ENCODE assay signal across 14 cellular contexts in genomic region chr2:95310651-95311050, GRCh38. TPM values are rescaled to one million over a fixed set of nuclear protein-coding genes. Genes with fewer than 3 reads are reported as not detected.
"Had no signal": no experiment of that assay in that cellular context is flagged by ENCODE, and none has a peak within 500 bp of the region (broad histone marks: within the 10 kb centered on the region; RNA-seq: fewer than 3 reads in every experiment).

No MANE protein-coding gene starts in this region.

- H3K27me3 ChIP-seq: ascending aorta, neural progenitor cell had no signal

- H3K4me2 ChIP-seq: neural progenitor cell had no signal

- DNase-seq: activated CD4-positive, alpha-beta T cell treated with anti-CD3 and anti-CD28 coated beads, Interleukin-2, amount 50 U/mL, for 48 hours; activated CD4-positive, CD25-positive, alpha-beta regulatory T cell treated with anti-CD3 and anti-CD28 coated beads, Interleukin-2, amount 50 U/mL, for 72 hours; activated CD8-positive, alpha-beta memory T cell treated with anti-CD3 and anti-CD28 coated beads, Interleukin-2, amount 10 ng/mL, durations not matched to agents 7 days and 5 days; activated T-cell treated with anti-CD3 and anti-CD28 coated beads, Interleukin-2, amount 50 U/mL, for 4 hours; foreskin melanocyte; heart right ventricle; islet precursor cell; left ventricle myocardium superior; retina; trophoblast cell had no signal

- H3K27ac ChIP-seq: ascending aorta, heart right ventricle, neural progenitor cell, parathyroid adenoma had no signal

- H3K36me3 ChIP-seq: ascending aorta, heart right ventricle, neural progenitor cell had no signal

- H3K9me3 ChIP-seq: ascending aorta, heart right ventricle had no signal

- H3K4me1 ChIP-seq: ascending aorta, heart right ventricle, neural progenitor cell had no signal

- H3K4me3 ChIP-seq: ascending aorta, heart right ventricle, neural progenitor cell had no signal

- H3K9ac ChIP-seq: neural progenitor cell, parathyroid adenoma had no signal

- ATAC-seq: activated CD8-positive, alpha-beta memory T cell treated with anti-CD3 and anti-CD28 coated beads, Interleukin-2, amount 10 ng/mL, durations not matched to agents 7 days and 5 days; activated T-cell treated with anti-CD3 and anti-CD28 coated beads, Interleukin-2, amount 50 U/mL, for 4 hours; heart right ventricle; left ventricle myocardium superior had no signal

RNA-seq across cellular contexts. Expression of gene KCNIP3, which starts 13.5 kb away (rescaled TPM):
- total RNA-seq: activated CD8-positive, alpha-beta memory T cell treated with anti-CD3 and anti-CD28 coated beads, Interleukin-2, amount 10 ng/mL, durations not matched to agents 7 days and 5 days; activated T-cell treated with anti-CD3 and anti-CD28 coated beads, Interleukin-2, amount 50 U/mL, for 4 hours; T-helper 2 cell treated with Interferon-gamma antibody and Interleukin-4, amounts not matched to agents 100 ng/mL and 5 ng/mL, for 36 hours had no signal

RNA-seq across cellular contexts. Expression of gene PROM2, which starts 36.4 kb away (rescaled TPM):
- total RNA-seq: ascending aorta had no signal
